8 cellular contexts compared by ENCODE assay signal in the genomic region with DNA sequence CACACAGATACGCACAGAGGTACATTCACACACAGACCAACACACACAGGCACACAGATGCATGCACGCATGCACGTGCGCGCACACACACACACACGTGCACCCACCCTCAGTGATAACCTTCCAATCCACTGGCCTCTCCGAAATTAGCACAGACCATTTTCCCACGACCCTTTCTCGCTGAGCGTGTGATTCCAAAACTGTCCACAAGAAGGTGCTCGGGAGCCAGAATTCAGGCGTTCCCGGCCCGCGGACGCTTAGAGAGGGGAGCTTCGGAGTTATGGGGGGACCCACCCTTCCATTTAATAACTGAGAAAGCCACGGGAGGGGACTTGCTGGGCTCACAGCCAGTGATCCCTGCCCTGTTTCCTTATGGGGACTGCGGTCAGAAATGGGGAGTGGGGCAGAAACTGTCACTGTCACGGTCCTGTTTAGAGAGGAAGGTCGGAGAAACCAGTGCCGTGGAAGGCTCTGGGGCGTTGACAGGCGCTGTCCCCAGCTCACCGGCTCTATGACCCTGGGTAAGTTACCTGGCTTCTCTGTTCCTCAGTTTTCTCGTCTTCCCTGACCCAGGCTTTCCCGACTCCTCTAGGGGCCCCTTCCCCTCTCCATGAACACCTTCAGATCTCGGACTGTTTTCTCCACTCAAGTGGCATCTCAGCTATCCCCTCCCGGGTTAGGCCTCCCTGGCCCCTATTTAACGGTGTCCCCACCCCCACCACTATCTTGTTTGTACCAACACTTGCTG. TPM values are rescaled to one million over a fixed set of nuclear protein-coding genes. Genes with fewer than 3 reads are reported as not detected.
DNase-seq lines count a peak whose midpoint lies in the region; ATAC-seq and TF ChIP-seq lines count a peak whose summit lies in the region.

No MANE protein-coding gene starts in this region.

- H3K4me1 ChIP-seq in IMR-90 (ENCODE audit: control insufficient read depth, insufficient read depth, low read length) (no peaks in the 10 kb centered on the region), ovary (ENCODE audit: insufficient read depth) (no peaks in the 10 kb centered on the region), thoracic aorta (ENCODE audit: control insufficient read depth in 1 of 2, low read depth in 2 of 2) (peaks cover 0 to 11% of the 10 kb centered on the region in 2 donors)

- H2AK5ac ChIP-seq in IMR-90 (ENCODE audit: low read depth, low read length), result no peak overlapping the region

- no peak overlapping the region for H3K4ac ChIP-seq in IMR-90 (ENCODE audit: low read depth, low read length)

- peak overlapping the region; percentile 47 for H3K4me3 ChIP-seq in IMR-90 (ENCODE audit: insufficient read depth, low read depth, low read length)
- H3K4me3 ChIP-seq in ovary, result peak overlapping the region; percentile 36
- peak overlapping the region; percentile 70 for H3K4me3 ChIP-seq in thoracic aorta

- H3K9me3 ChIP-seq in IMR-90 (ENCODE audit: control insufficient read depth, insufficient read depth, low read length) (no peaks in the 10 kb centered on the region), ovary (no peaks in the 10 kb centered on the region), thoracic aorta (no peaks in the 10 kb centered on the region)

- H3K23ac ChIP-seq in IMR-90 (ENCODE audit: low read depth, low read length), result peak overlapping the region; percentile 63; the same call in 1 of the 2 replicates

- no peak overlapping the region for H2BK15ac ChIP-seq in IMR-90 (ENCODE audit: low read depth, low read length)

- ATAC-seq in GM21447 (IDR thresholded peaks at IDR 0.05; ENCODE audit: unreplicated experiment), result peak; percentile 61
- ATAC-seq in IMR-90 (ENCODE audit: low read depth), result peak; percentile 85
- peak; percentile 53 for ATAC-seq in thoracic aorta (ENCODE audit: insufficient number of reproducible peaks, low FRiP score, low read depth)

- no peak overlapping the region for H2BK120ac ChIP-seq in IMR-90 (ENCODE audit: low read depth, low read length)

- POLR2A ChIA-PET in IMR-90 (lab: Charles Lee; ENCODE audit: unreplicated experiment), result no interaction called here

- H3K27me3 Mint-ChIP-seq in activated naive CD4-positive, alpha-beta T cell treated with anti-CD3 and anti-CD28 coated beads, Interleukin-2, amount 10 ng/mL, durations not matched to agents 7 days and 5 days, result peaks cover 36% of the 10 kb centered on the region

- H3K27me3 ChIP-seq in IMR-90 (ENCODE audit: control insufficient read depth, insufficient read depth, low read length) (peaks cover 24% of the 10 kb centered on the region), ovary (no peaks in the 10 kb centered on the region), thoracic aorta (replicated peaks; ENCODE audit: insufficient read depth) (no peaks in the 10 kb centered on the region)

- peak overlapping the region; percentile 96 for H2AFZ ChIP-seq in IMR-90 (replicated peaks; ENCODE audit: low read length, poor library complexity)

- H3K14ac ChIP-seq in IMR-90 (replicated peaks; ENCODE audit: low read depth, low read length), result no peak overlapping the region

- intact Hi-C loops in IMR-90 (cut with micrococcal nuclease), result loop anchor here (1.0 kb wide), 1 partner anchor 400 kb away; no protein-coding TSS in a partner anchor
- intact Hi-C loops in head of caudate nucleus (cut with DNase I), result loop anchor here (5.0 kb wide), 1 partner anchor 429 kb away; no protein-coding TSS in a partner anchor
- intact Hi-C loops in ovary (cut with DNase I), result loop anchor here (5.0 to 10.0 kb wide), 4 partner anchors 114 to 437 kb away; no protein-coding TSS in a partner anchor

- peak overlapping the region; percentile 71 for H3K4me2 ChIP-seq in IMR-90 (ENCODE audit: low read depth, low read length)

- no peak overlapping the region for H3K18ac ChIP-seq in IMR-90 (ENCODE audit: low read depth, low read length)

- no TSS peak for BruUV-seq in IMR-90 (replicated peaks; lab: Mats Ljungman, UMichigan)

- peak overlapping the region; percentile 73 for H3K4me3 Mint-ChIP-seq in activated naive CD4-positive, alpha-beta T cell treated with anti-CD3 and anti-CD28 coated beads, Interleukin-2, amount 10 ng/mL, durations not matched to agents 7 days and 5 days

- no peaks in the 10 kb centered on the region for H3K79me1 ChIP-seq in IMR-90 (ENCODE audit: low read depth in 1 of 2, low read length in 2 of 2)

- H4K8ac ChIP-seq in IMR-90 (ENCODE audit: low read depth in 2 of 2, low read length in 2 of 2), result peak overlapping the region in 1 of 2 experiments; percentile 71; a peak in 2 of 4 replicates

- H3K4me1 Mint-ChIP-seq in activated naive CD4-positive, alpha-beta T cell treated with anti-CD3 and anti-CD28 coated beads, Interleukin-2, amount 10 ng/mL, durations not matched to agents 7 days and 5 days, result peaks cover 18% of the 10 kb centered on the region

- dilution Hi-C loops in IMR-90 (cut with HindIII; ENCODE audit: low sequenced_read_pairs, unreplicated experiment), result no loop called here

- no peaks in the 10 kb centered on the region for H3K36me3 ChIP-seq in IMR-90 (ENCODE audit: control insufficient read depth, insufficient read depth, low read length)
- H3K36me3 ChIP-seq in ovary, result no peaks in the 10 kb centered on the region
- no peaks in the 10 kb centered on the region for H3K36me3 ChIP-seq in thoracic aorta

- in situ Hi-C loops in IMR-90 (cut with MboI; ENCODE audit: low sequenced_read_pairs) (loop anchor here (10.0 kb wide), 1 partner anchor 397 kb away; no protein-coding TSS in a partner anchor), SK-MEL-5 (cut with HindIII; ENCODE audit: low pct_unique_long_range_greater_than_20kb, low sequenced_read_pairs) (no loop called here)

- peak; percentile 44 for TF ChIP-seq RAD21 in IMR-90 (IDR thresholded peaks at IDR 0.05; ENCODE audit: low read length)

- no peak overlapping the region for H2BK5ac ChIP-seq in IMR-90 (ENCODE audit: low read depth, low read length, poor library complexity, severe bottlenecking)

- no peak for TF ChIP-seq EP300 in ovary (IDR thresholded peaks at IDR 0.05)

- H3K9me1 ChIP-seq in IMR-90 (ENCODE audit: insufficient read depth, low read length), result no peaks in the 10 kb centered on the region; the same call in 1 of the 2 replicates

- H2AK9ac ChIP-seq in IMR-90 (replicated peaks; ENCODE audit: low read depth, low read length, poor library complexity), result peak overlapping the region; percentile 57

- WGBS in IMR-90 (ENCODE audit: extremely low coverage in 2 of 2, insufficient read length in 1 of 2), 2 experiments, result 0% methylated on average over 6 of the region's 30 CpGs; no CpG with 5 or more reads in 1 of the 2 experiments
- WGBS in ovary, 3 donors, result 3 to 4% (median 4%) methylated on average over 30 of the region's 30 CpGs

- H3K27ac ChIP-seq in IMR-90 (ENCODE audit: insufficient read depth, low read length) (no peak overlapping the region), ovary (peak overlapping the region; percentile 17 to 56), thoracic aorta (peak overlapping the region; percentile 56 to 57)

- H4K20me1 ChIP-seq in IMR-90 (ENCODE audit: insufficient read depth, low read length), result no peaks in the 10 kb centered on the region

- CTCF ChIA-PET in IMR-90 (lab: Yijun Ruan, JAX), result interaction anchor here (0.6 to 1.9 kb wide), 25 partner anchors 9 to 1046 kb away, joined by 3 to 17 read pairs (median 4); no protein-coding TSS in a partner anchor
- CTCF ChIA-PET in activated naive CD4-positive, alpha-beta T cell treated with anti-CD3 and anti-CD28 coated beads, Interleukin-2, amount 10 ng/mL, durations not matched to agents 7 days and 5 days (lab: Charles Lee), result interaction anchor here (0.6 to 2.6 kb wide), 43 partner anchors 9 to 661 kb away, joined by 3 to 42 read pairs (median 5); partner anchors contain the start of genes CRY2 and SLC35C1

- TF ChIP-seq POLR2A in IMR-90 (IDR thresholded peaks at IDR 0.05; ENCODE audit: low read depth, low read length) (no peak), ovary (IDR thresholded peaks at IDR 0.05) (no peak)

- H4K5ac ChIP-seq in IMR-90 (ENCODE audit: low read depth, low read length), result no peak overlapping the region

- peak overlapping the region; percentile 56 for H3K9ac ChIP-seq in IMR-90 (ENCODE audit: low read depth, low read length)

- no peaks in the 10 kb centered on the region for H3K36me3 Mint-ChIP-seq in activated naive CD4-positive, alpha-beta T cell treated with anti-CD3 and anti-CD28 coated beads, Interleukin-2, amount 10 ng/mL, durations not matched to agents 7 days and 5 days

- peak; percentile 28 for DNase-seq in DMS153 treated with DMSO at 0.1 percent for 48 hours (lab: John Stamatoyannopoulos, UW; ENCODE audit: unreplicated experiment)
- peak; percentile 38 for DNase-seq in IMR-90
- peak; percentile 67 for DNase-seq in SK-MEL-5 (ENCODE audit: low read depth, low spot score)
- DNase-seq in activated naive CD4-positive, alpha-beta T cell treated with anti-CD3 and anti-CD28 coated beads, Interleukin-2, amount 10 ng/mL, durations not matched to agents 7 days and 5 days, result peak; percentile 78
- peak; percentile 37 to 86 (median 74) for DNase-seq in head of caudate nucleus
- peak; percentile 63 to 82 (median 78) for DNase-seq in ovary
- DNase-seq in thoracic aorta (ENCODE audit: low spot score), result no peak

- TF ChIP-seq CTCF in IMR-90 (conservative IDR thresholded peaks at IDR 0.05; ENCODE audit: low read depth, low read length) (peak; percentile 69), ovary (IDR thresholded peaks at IDR 0.05) (peak; percentile 74 to 90 (median 87)), thoracic aorta (IDR thresholded peaks at IDR 0.05) (peak; percentile 97)

- 0 out of 2 replicates have a peak overlapping the region, but pooled peaks have one; percentile 35 for H3K56ac ChIP-seq in IMR-90 (ENCODE audit: extremely low read depth, insufficient read depth, low read length)

- peak overlapping the region; percentile 53 for H3K27ac Mint-ChIP-seq in activated naive CD4-positive, alpha-beta T cell treated with anti-CD3 and anti-CD28 coated beads, Interleukin-2, amount 10 ng/mL, durations not matched to agents 7 days and 5 days

- no peak overlapping the region for H2BK20ac ChIP-seq in IMR-90 (ENCODE audit: low read depth, low read length)

- H4K91ac ChIP-seq in IMR-90 (ENCODE audit: insufficient read depth, low read depth, low read length), result 0 out of 2 replicates have a peak overlapping the region, but pooled peaks have one; percentile 3

- H3K9me3 Mint-ChIP-seq in activated naive CD4-positive, alpha-beta T cell treated with anti-CD3 and anti-CD28 coated beads, Interleukin-2, amount 10 ng/mL, durations not matched to agents 7 days and 5 days, result no peaks in the 10 kb centered on the region

TF ChIP-seq in IMR-90, 13 proteins besides CTCF, POLR2A, EP300 and RAD21 (continues in another document):
- no peak for TF ChIP-seq NFE2L2 (IDR thresholded peaks at IDR 0.05; ENCODE audit: low read depth, low read length)

RNA-seq across cellular contexts. Expression of gene SLC35C1, which starts 33.6 kb away (rescaled TPM):
- total RNA-seq in IMR-90 (2012; rRNA removed) (3.1 and 4.3 TPM in 2 replicates), ovary (10 to 100 TPM in 4 of 7 donors, 1 to 10 TPM in 3; 6.1 to 13.8 (median 10.7) TPM), thoracic aorta (10 to 100 TPM; 18.8 to 28.4 TPM)
- polyA plus RNA-seq in IMR-90 (2012; rRNA removed) (26.7 and 27.1 TPM in 2 replicates), ovary (1 to 10 TPM; 5.9 to 8.4 TPM)
- polyA plus RNA-seq in IMR-90 (2012; cell fraction: cytosol; rRNA removed), result 7.0 and 23.7 TPM in 2 replicates
- polyA plus RNA-seq in IMR-90 (2012; cell fraction: nucleus; rRNA removed; ENCODE audit: low replicate concordance), result 3.3 and 12.5 TPM in 2 replicates
- 2.2 and 2.5 TPM in 2 replicates for total RNA-seq in SK-MEL-5 (2014; rRNA removed; shearing (Covaris generic))
- 16.3 and 18.4 TPM in 2 replicates for polyA plus RNA-seq in SK-MEL-5 (2015; cell fraction: cytosol; rRNA removed)
- 3.5 and 4.0 TPM in 2 replicates for polyA plus RNA-seq in SK-MEL-5 (2015; cell fraction: nucleus; rRNA removed)
